Comparison of ENCODE assay signal across 8 cellular contexts in genomic region chr2:160970052-160970846, GRCh38.
A peak's percentile ranks its signal among the peaks of the same experiment; 100 is the strongest.
DNase-seq lines count a peak whose midpoint lies in the region; ATAC-seq, FAIRE-seq and TF ChIP-seq lines count a peak whose summit lies in the region.

No MANE protein-coding gene starts in this region.

- no peaks in the 10 kb centered on the region for H3K9me3 Mint-ChIP-seq in HFFc6
- H3K9me3 Mint-ChIP-seq in activated T-cell treated with anti-CD3 and anti-CD28 coated beads, Interleukin-2, amount 50 U/mL, for 4 hours, result no peaks in the 10 kb centered on the region

- peak; percentile 98 for FAIRE-seq in endometrium (lab: Jason Lieb, UNC)

- H3K27me3 Mint-ChIP-seq in HFFc6 (ENCODE audit: insufficient read depth), result no peaks in the 10 kb centered on the region
- H3K27me3 Mint-ChIP-seq in activated T-cell treated with anti-CD3 and anti-CD28 coated beads, Interleukin-2, amount 50 U/mL, for 4 hours (ENCODE audit: low read depth), result peaks cover 2% of the 10 kb centered on the region

- CTCF ChIA-PET in OCI-LY7 (lab: Charles Lee; ENCODE audit: unreplicated experiment), result no interaction called here

- no peak overlapping the region for H3K4me3 ChIP-seq in OCI-LY7 (ENCODE audit: low read depth, low read length, poor library complexity, severe bottlenecking)

- peak overlapping the region; percentile 64 for H3K4me3 Mint-ChIP-seq in HFFc6
- no peak overlapping the region for H3K4me3 Mint-ChIP-seq in activated T-cell treated with anti-CD3 and anti-CD28 coated beads, Interleukin-2, amount 50 U/mL, for 4 hours

- peak overlapping the region; percentile 82 for H3K27ac Mint-ChIP-seq in HFFc6

- no peaks in the 10 kb centered on the region for H3K9me3 ChIP-seq in OCI-LY7 (ENCODE audit: low read length)

- TF ChIP-seq CTCF in HFFc6 (IDR thresholded peaks at IDR 0.05) (peak; percentile 91), OCI-LY7 (conservative IDR thresholded peaks at IDR 0.05; ENCODE audit: low read length) (peak; percentile 83)

- no peaks in the 10 kb centered on the region for H3K36me3 ChIP-seq in OCI-LY7 (ENCODE audit: insufficient read depth, low read length)

- intact Hi-C loops in OCI-LY7 (cut with micrococcal nuclease; ENCODE audit: unreplicated experiment), result loop anchor here (5.0 kb wide), 1 partner anchor 643 kb away; no protein-coding TSS in a partner anchor

- H3K79me2 ChIP-seq in OCI-LY7 (ENCODE audit: insufficient read depth, low read depth, low read length), result no peaks in the 10 kb centered on the region

- H3K4me1 ChIP-seq in OCI-LY7 (ENCODE audit: insufficient read depth, low read length, poor library complexity, severe bottlenecking), result no peaks in the 10 kb centered on the region

- no peaks in the 10 kb centered on the region for H4K20me1 ChIP-seq in OCI-LY7 (ENCODE audit: insufficient read depth, low read length)

- no peak overlapping the region for H3K27ac ChIP-seq in OCI-LY7 (ENCODE audit: low read depth, low read length, poor library complexity, severe bottlenecking)

- DNase-seq in CD1c-positive myeloid dendritic cell (ENCODE audit: extremely low spot score) (peak; percentile 37), HFFc6 (peak; percentile 73), OCI-LY7 (ENCODE audit: low spot score) (peak; percentile 29), midbrain (lab: John Stamatoyannopoulos, UW) (peak; percentile 9), cerebellum (ENCODE audit: low spot score) (no peak)
- DNase-seq in activated T-cell treated with anti-CD3 and anti-CD28 coated beads, Interleukin-2, amount 50 U/mL, for 4 hours, result no peak

- POLR2A ChIA-PET in OCI-LY7 (lab: Charles Lee), result interaction anchor here (0.6 to 1.0 kb wide), 6 partner anchors 9 to 1078 kb away, joined by 3 to 7 read pairs (median 3); no protein-coding TSS in a partner anchor

- no peak overlapping the region for H3K4me2 ChIP-seq in OCI-LY7 (ENCODE audit: low read length)

- BruUV-seq in OCI-LY7 (replicated peaks; lab: Mats Ljungman, UMichigan), result no TSS peak

- ATAC-seq in HG03378 (IDR thresholded peaks at IDR 0.05; ENCODE audit: unreplicated experiment), result no peak
- no peak for ATAC-seq in activated T-cell treated with anti-CD3 and anti-CD28 coated beads, Interleukin-2, amount 50 U/mL, for 4 hours

- peaks cover 30% of the 10 kb centered on the region for H3K4me1 Mint-ChIP-seq in HFFc6 (ENCODE audit: low read depth)
- H3K4me1 Mint-ChIP-seq in activated T-cell treated with anti-CD3 and anti-CD28 coated beads, Interleukin-2, amount 50 U/mL, for 4 hours (ENCODE audit: low read depth), result peaks cover 2% of the 10 kb centered on the region

- H3K36me3 Mint-ChIP-seq in HFFc6 (ENCODE audit: low read depth), result no peaks in the 10 kb centered on the region
- H3K36me3 Mint-ChIP-seq in activated T-cell treated with anti-CD3 and anti-CD28 coated beads, Interleukin-2, amount 50 U/mL, for 4 hours (ENCODE audit: insufficient read depth), result no peaks in the 10 kb centered on the region

- no peaks in the 10 kb centered on the region for H3K9me2 ChIP-seq in OCI-LY7 (ENCODE audit: insufficient read depth, low read length)

- H2AFZ ChIP-seq in OCI-LY7 (ENCODE audit: low read length), result no peak overlapping the region

Comparison
In these comparisons a context has a peak if more than half of its experiments do, and no peak if none do; other contexts are left out.
1. DNase-seq: peak in CD1c-positive myeloid dendritic cell (single experiment), HFFc6 (single experiment), OCI-LY7 (single experiment) and midbrain (single experiment); none in cerebellum (single experiment) and activated T-cell treated with anti-CD3 and anti-CD28 coated beads, Interleukin-2, amount 50 U/mL, for 4 hours (single experiment).